Comparison of ENCODE assay signal across 12 cellular contexts in the genomic region with DNA sequence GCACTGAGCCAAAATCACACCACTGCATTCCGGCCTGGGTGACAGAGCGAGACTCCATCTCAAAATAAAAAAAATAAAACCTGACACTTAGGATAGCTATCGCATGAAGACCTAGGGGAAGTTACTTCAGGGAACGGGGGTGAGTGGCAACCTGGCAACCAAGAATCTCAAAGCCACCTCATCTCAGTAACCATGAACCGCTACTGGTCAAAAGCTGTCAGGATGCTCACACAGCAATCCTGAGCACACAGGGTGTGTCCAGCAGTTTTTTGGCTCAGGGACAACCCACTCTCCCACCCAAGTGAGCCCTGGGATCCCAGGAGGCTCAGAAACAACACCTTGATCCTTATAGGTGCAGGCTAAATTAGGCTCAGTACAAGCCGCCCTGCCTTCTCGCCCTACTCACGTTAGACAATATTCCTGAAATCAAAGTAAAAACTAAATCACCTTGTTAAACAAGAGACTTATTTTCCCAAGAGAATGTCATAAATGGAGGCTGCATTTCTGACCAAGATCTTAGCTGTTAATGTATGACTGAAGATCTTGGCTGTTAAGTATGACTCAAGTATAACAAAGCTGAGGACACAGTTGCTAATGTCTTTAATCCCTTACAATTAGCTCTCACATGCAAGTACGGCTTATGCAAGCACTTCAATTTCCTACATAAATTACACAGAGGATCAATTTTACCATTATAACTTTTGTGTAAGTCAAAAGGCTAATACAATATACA. TPM values are rescaled to one million over a fixed set of nuclear protein-coding genes. Genes with fewer than 3 reads are reported as not detected.
A peak's percentile ranks its signal among the peaks of the same experiment; 100 is the strongest.
DNase-seq lines count a peak whose midpoint lies in the region; ATAC-seq and TF ChIP-seq lines count a peak whose summit lies in the region.
"Had no signal": no experiment of that assay in that cellular context is flagged by ENCODE, and none has a peak within 500 bp of the region (broad histone marks: within the 10 kb centered on the region; RNA-seq: fewer than 3 reads in every experiment).

No MANE protein-coding gene starts in this region.

- peaks cover 13% of the 10 kb centered on the region for H3K36me3 ChIP-seq in CD4-positive, alpha-beta memory T cell (ENCODE audit: insufficient read depth, low read length)
- peaks cover 44% of the 10 kb centered on the region for H3K36me3 ChIP-seq in Karpas-422 (ENCODE audit: insufficient read depth, low read length)

- H3K36me3 Mint-ChIP-seq in CD4-positive, alpha-beta memory T cell = peaks cover 16 to 38% of the 10 kb centered on the region in 2 donors
- H3K36me3 Mint-ChIP-seq in chondrocyte (ENCODE audit: low read depth) = peaks cover 16% of the 10 kb centered on the region
- H3K36me3 Mint-ChIP-seq in natural killer cell = no peaks in the 10 kb centered on the region

- no peaks in the 10 kb centered on the region for H3K9me3 ChIP-seq in CD4-positive, alpha-beta memory T cell (ENCODE audit: control insufficient read depth in 1 of 2, low read length in 2 of 2)
- no peaks in the 10 kb centered on the region for H3K9me3 ChIP-seq in Karpas-422 (ENCODE audit: low read length)

- CTCF ChIA-PET in CD4-positive, alpha-beta memory T cell (lab: Charles Lee; ENCODE audit: partially characterized antibody) = no interaction called here

- peak overlapping the region; percentile 44 for H3K9ac ChIP-seq in Karpas-422 (ENCODE audit: low read length)
- H3K9ac ChIP-seq: parathyroid adenoma had no signal

- H3K27ac ChIP-seq in CD4-positive, alpha-beta memory T cell (ENCODE audit: low read depth, low read length) = no peak overlapping the region
- H3K27ac ChIP-seq in Karpas-422 (ENCODE audit: low read length) = peak overlapping the region; percentile 98
- H3K27ac ChIP-seq: parathyroid adenoma had no signal

- POLR2A ChIA-PET in CD4-positive, alpha-beta memory T cell (lab: Charles Lee; ENCODE audit: partially characterized antibody) = interaction anchor here (1.5 kb wide), 1 partner anchor 12 kb away, joined by 4 read pairs; no protein-coding TSS in a partner anchor

- H3K4me2 ChIP-seq in Karpas-422 (ENCODE audit: low read depth, low read length, poor library complexity, severe bottlenecking) = peak overlapping the region; percentile 39

- H3K27me3 Mint-ChIP-seq in CD4-positive, alpha-beta memory T cell = no peaks in the 10 kb centered on the region
- no peaks in the 10 kb centered on the region for H3K27me3 Mint-ChIP-seq in chondrocyte (ENCODE audit: low read depth)
- no peaks in the 10 kb centered on the region for H3K27me3 Mint-ChIP-seq in natural killer cell (ENCODE audit: low read depth in 2 of 2)

- H3K27me3 ChIP-seq in CD4-positive, alpha-beta memory T cell (ENCODE audit: insufficient read depth, low read length) = no peaks in the 10 kb centered on the region
- H3K27me3 ChIP-seq in Karpas-422 (ENCODE audit: low read length) = no peaks in the 10 kb centered on the region

- intact Hi-C loops in CD4-positive, alpha-beta memory T cell (cut with micrococcal nuclease) = loop anchor here (10.0 kb wide), 1 partner anchor 58 kb away; no protein-coding TSS in a partner anchor
- intact Hi-C loops in natural killer cell (cut with micrococcal nuclease) = no loop called here

- in situ Hi-C loops in GM13976 (cut with MboI; ENCODE audit: low sequenced_read_pairs, unreplicated experiment) = no loop called here

- no peak for DNase-seq in CD4-positive, alpha-beta memory T cell
- no peak for DNase-seq in Karpas-422
- no peak for DNase-seq in chondrocyte (ENCODE audit: low spot score)
- no peak for DNase-seq in natural killer cell
- DNase-seq in COLO829 (ENCODE audit: low spot score) = no peak
- DNase-seq in GM13976 (ENCODE audit: low spot score) = no peak
- DNase-seq: DMS79 treated with DMSO at 0.1 percent for 48 hours; NK-92 treated with Interleukin-12 subunit alpha and Interleukin-12 subunit beta, amount 100 ng/mL, for 24 hours had no signal

- peak overlapping the region; percentile 8 to 80 (median 52) for H3K27ac Mint-ChIP-seq in CD4-positive, alpha-beta memory T cell
- peak overlapping the region; percentile 84 for H3K27ac Mint-ChIP-seq in chondrocyte (ENCODE audit: unreplicated experiment)
- H3K27ac Mint-ChIP-seq in natural killer cell = peak overlapping the region; percentile 53 to 62
- H3K27ac Mint-ChIP-seq: T-helper 2 cell treated with Interferon-gamma antibody and Interleukin-4, amounts not matched to agents 5 μg/mL and 100 μg/mL, for 36 hours had no signal

- H3K4me1 ChIP-seq in CD4-positive, alpha-beta memory T cell (ENCODE audit: insufficient read depth, low read length) = peaks cover 18% of the 10 kb centered on the region
- H3K4me1 ChIP-seq in Karpas-422 (ENCODE audit: low read length) = peaks cover 87% of the 10 kb centered on the region
- H3K4me1 ChIP-seq: parathyroid adenoma had no signal

- no peak overlapping the region for H3K4me3 ChIP-seq in CD4-positive, alpha-beta memory T cell (ENCODE audit: low read length in 2 of 2)
- no peak overlapping the region for H3K4me3 ChIP-seq in Karpas-422 (ENCODE audit: low read length)

- H4K20me1 ChIP-seq in Karpas-422 (ENCODE audit: insufficient read depth, low read depth, low read length) = peaks cover 7% of the 10 kb centered on the region

- no peak for TF ChIP-seq CTCF in chondrocyte (IDR thresholded peaks at IDR 0.05)
- no peak for TF ChIP-seq CTCF in natural killer cell (IDR thresholded peaks at IDR 0.05)
- TF ChIP-seq CTCF in GM13976 (IDR thresholded peaks at IDR 0.05; ENCODE audit: borderline replicate concordance, control extremely low read depth, extremely low read depth, insufficient read depth, missing control alignments) = no peak

- H3K4me3 Mint-ChIP-seq in CD4-positive, alpha-beta memory T cell = no peak overlapping the region
- no peak overlapping the region for H3K4me3 Mint-ChIP-seq in chondrocyte (ENCODE audit: unreplicated experiment)
- H3K4me3 Mint-ChIP-seq in natural killer cell = no peak overlapping the region
- H3K4me3 Mint-ChIP-seq: T-helper 2 cell treated with Interferon-gamma antibody and Interleukin-4, amounts not matched to agents 5 μg/mL and 100 μg/mL, for 36 hours had no signal

- peaks cover 93% of the 10 kb centered on the region for H3K79me2 ChIP-seq in Karpas-422 (ENCODE audit: low read length)

- ATAC-seq in natural killer cell (no peak), HG03460 (IDR thresholded peaks at IDR 0.05; ENCODE audit: unreplicated experiment) (no peak), GM19328 (IDR thresholded peaks at IDR 0.05; ENCODE audit: unreplicated experiment) (no peak)

- no peaks in the 10 kb centered on the region for H3K9me2 ChIP-seq in Karpas-422 (replicated peaks; ENCODE audit: insufficient read depth, low read length)

- H3K4me1 Mint-ChIP-seq in CD4-positive, alpha-beta memory T cell = peaks cover 21 to 38% (median 34%) of the 10 kb centered on the region in 4 donors
- H3K4me1 Mint-ChIP-seq in chondrocyte (ENCODE audit: low read depth) (peaks cover 43% of the 10 kb centered on the region), natural killer cell (peaks cover 20 to 29% of the 10 kb centered on the region in 2 donors)

- H2AFZ ChIP-seq in Karpas-422 (ENCODE audit: low read length) = no peak overlapping the region
- H2AFZ ChIP-seq: parathyroid adenoma had no signal

- H3K9me3 Mint-ChIP-seq in CD4-positive, alpha-beta memory T cell = no peaks in the 10 kb centered on the region
- H3K9me3 Mint-ChIP-seq in chondrocyte (ENCODE audit: low read depth) (no peaks in the 10 kb centered on the region), natural killer cell (no peaks in the 10 kb centered on the region)
- H3K9me3 Mint-ChIP-seq: T-helper 2 cell treated with Interferon-gamma antibody and Interleukin-4, amounts not matched to agents 5 μg/mL and 100 μg/mL, for 36 hours had no signal

RNA-seq across cellular contexts. Expression of a gene that starts 48.3 kb away (rescaled TPM):
- 10 to 100 TPM; 48.9 to 56.0 TPM for total RNA-seq in CD4-positive, alpha-beta memory T cell
- 10 to 100 TPM; 21.0 to 28.1 TPM for polyA plus RNA-seq in CD4-positive, alpha-beta memory T cell
- total RNA-seq in Karpas-422 (2014; rRNA removed; shearing (Covaris generic); ENCODE audit: low replicate concordance) = 44.3 and 80.3 TPM in 2 replicates
- total RNA-seq in chondrocyte (66.4 to 75.8 TPM (median 68.1 TPM) in 3 replicates), natural killer cell (100 to 1,000 TPM in 2 of 3 donors, 10 to 100 TPM in 1; 97.7 to 117 (median 112) TPM)
